25 cellular contexts compared by ENCODE assay signal in the genomic region with DNA sequence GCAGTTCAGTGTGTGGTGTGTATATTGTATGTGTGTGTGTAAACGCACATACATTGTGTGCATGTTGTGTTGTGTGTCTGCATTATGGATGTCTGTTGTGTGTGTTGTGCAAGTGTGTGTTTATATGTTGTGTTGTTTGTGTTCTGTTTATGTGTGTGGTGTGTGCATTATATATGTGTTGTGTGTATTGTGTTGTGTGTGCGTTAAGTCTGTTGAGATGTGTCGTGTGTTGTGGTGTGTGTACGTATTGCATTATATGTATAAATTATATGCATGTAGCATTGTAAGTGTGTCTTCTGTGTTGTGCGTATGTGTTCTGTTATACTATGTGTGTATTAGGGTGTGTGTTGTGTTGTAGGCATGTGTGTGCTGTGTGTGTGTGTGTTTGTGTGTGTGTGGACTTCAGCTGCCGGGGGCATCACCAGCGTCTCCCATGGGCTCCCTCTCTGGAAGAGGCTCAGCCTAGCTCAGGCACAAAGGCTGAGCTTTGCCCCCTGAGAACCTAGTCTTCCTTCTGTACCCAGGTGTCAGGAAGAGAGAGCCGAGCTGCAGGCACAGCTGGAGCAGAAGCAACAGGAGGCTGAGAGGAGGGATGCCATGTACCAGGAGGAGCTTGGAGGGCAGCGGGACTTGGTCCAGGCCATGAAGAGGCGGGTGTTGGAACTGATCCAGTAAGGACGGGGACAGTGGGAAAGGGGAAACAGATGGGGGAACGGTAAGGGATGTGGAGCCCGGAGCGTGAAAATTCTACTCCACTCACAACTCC. TPM values are rescaled to one million over a fixed set of nuclear protein-coding genes. Genes with fewer than 3 reads are reported as not detected.
"Had no signal": no experiment of that assay in that cellular context is flagged by ENCODE, and none has a peak within 500 bp of the region (broad histone marks: within the 10 kb centered on the region; RNA-seq: fewer than 3 reads in every experiment).

No MANE protein-coding gene starts in this region.

- H3K27me3 ChIP-seq: esophagus squamous epithelium, transverse colon had no signal

- H3K27ac Mint-ChIP-seq: activated CD8-positive, alpha-beta T cell treated with anti-CD3 and anti-CD28 coated beads, Interleukin-2, amount 10 ng/mL, durations not matched to agents 7 days and 5 days; activated naive CD8-positive, alpha-beta T cell; activated T-cell treated with anti-CD3 and anti-CD28 coated beads, Interleukin-2, amount 50 U/mL, for 72 hours; memory B cell; WTC11 had no signal

- DNase-seq: activated CD4-positive, alpha-beta T cell treated with anti-CD3 and anti-CD28 coated beads for 48 hours; activated CD8-positive, alpha-beta memory T cell treated with anti-CD3 and anti-CD28 coated beads, Interleukin-2, amount 50 U/mL, for 4 hours; activated CD8-positive, alpha-beta T cell treated with anti-CD3 and anti-CD28 coated beads, Interleukin-2, amount 10 ng/mL, durations not matched to agents 7 days and 5 days; activated gamma-delta T cell treated with Interleukin-2 at 50 U/mL for 16 hours; activated T-cell treated with anti-CD3 and anti-CD28 coated beads, Interleukin-2, amount 50 U/mL, for 72 hours; amniotic stem cell; effector CD4-positive, alpha-beta T cell; esophagus squamous epithelium; foreskin fibroblast; hypothalamus; kidney glomerular epithelial cell; left ventricle myocardium superior; naive thymus-derived CD8-positive, alpha-beta T cell; stimulated activated CD4-positive, alpha-beta T cell treated with anti-CD3 and anti-CD28 coated beads, Interleukin-15, amount 100 ng/mL, for 24 hours; stimulated activated CD4-positive, alpha-beta T cell treated with anti-CD3 and anti-CD28 coated beads, Interleukin-4, amount 100 ng/mL, for 24 hours; stimulated activated naive CD4-positive, alpha-beta T cell treated with Interleukin-2 at 50 U/mL for 16 hours; transverse colon had no signal

- H3K36me3 ChIP-seq: esophagus squamous epithelium, transverse colon had no signal

- H3K4me1 Mint-ChIP-seq: naive thymus-derived CD8-positive, alpha-beta T cell; WTC11 had no signal

- H3K4me3 Mint-ChIP-seq: activated CD8-positive, alpha-beta T cell treated with anti-CD3 and anti-CD28 coated beads, Interleukin-2, amount 10 ng/mL, durations not matched to agents 7 days and 5 days; activated naive CD8-positive, alpha-beta T cell; activated T-cell treated with anti-CD3 and anti-CD28 coated beads, Interleukin-2, amount 50 U/mL, for 72 hours; memory B cell; naive thymus-derived CD8-positive, alpha-beta T cell; WTC11 had no signal

- H3K27ac ChIP-seq: coronary artery, esophagus squamous epithelium, parathyroid adenoma, transverse colon had no signal

- H3K4me3 ChIP-seq: coronary artery, esophagus squamous epithelium, transverse colon had no signal

- ATAC-seq: activated CD8-positive, alpha-beta T cell treated with anti-CD3 and anti-CD28 coated beads, Interleukin-2, amount 10 ng/mL, durations not matched to agents 7 days and 5 days; activated T-cell treated with anti-CD3 and anti-CD28 coated beads, Interleukin-2, amount 50 U/mL, for 72 hours; left ventricle myocardium superior; naive thymus-derived CD8-positive, alpha-beta T cell; WTC11 had no signal

- H3K4me1 ChIP-seq: esophagus squamous epithelium, parathyroid adenoma, transverse colon had no signal

RNA-seq across cellular contexts. Expression of a gene that starts 13.7 kb away (rescaled TPM):
- total RNA-seq: cardiac septum, esophagus squamous epithelium, left ventricle myocardium superior, renal cortical epithelial cell, skeletal muscle tissue had no signal

RNA-seq across cellular contexts. Expression of a gene that starts 43.1 kb away (rescaled TPM):
- total RNA-seq: naive thymus-derived CD8-positive, alpha-beta T cell; renal cortical epithelial cell; transverse colon had no signal
